ENCODE assay signal across 8 cellular contexts in the genomic region with DNA sequence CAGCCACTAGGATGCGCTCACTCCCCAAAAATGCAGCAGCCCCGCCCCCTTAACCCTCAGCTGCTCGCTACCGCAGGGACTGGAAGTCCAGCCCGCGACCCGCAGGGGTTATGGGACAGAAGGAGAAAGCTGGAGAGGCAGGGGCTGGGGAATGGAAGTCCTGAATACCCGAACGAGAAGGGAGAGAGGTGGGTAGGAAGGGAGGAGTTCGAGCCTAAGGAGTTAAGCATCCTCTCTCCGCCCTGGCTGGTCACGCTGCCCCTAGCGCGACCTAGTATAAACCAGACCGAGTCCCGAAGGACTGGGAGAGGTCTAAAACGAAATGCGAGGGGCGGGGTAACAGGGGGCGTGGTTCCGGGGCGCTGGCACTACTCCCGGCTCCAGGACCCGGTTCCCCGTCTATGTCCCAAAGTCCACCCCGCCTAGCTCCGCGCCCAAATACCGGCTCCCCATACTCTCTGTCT. TPM values are rescaled to one million over a fixed set of nuclear protein-coding genes. Genes with fewer than 3 reads are reported as not detected.
DNase-seq lines count a peak whose midpoint lies in the region; ATAC-seq, FAIRE-seq and TF ChIP-seq lines count a peak whose summit lies in the region.

No MANE protein-coding gene starts in this region.

- no peaks in the 10 kb centered on the region for H3K9me3 ChIP-seq in A549
- no peaks in the 10 kb centered on the region for H3K9me3 ChIP-seq in thoracic aorta

- ATAC-seq in A549 = peak; percentile 85 to 88
- peak; percentile 63 for ATAC-seq in GM18511 (IDR thresholded peaks at IDR 0.05; ENCODE audit: unreplicated experiment)
- ATAC-seq in SK-N-SH treated with all-trans-retinoic acid at 6 μM for 48 hours = peak; percentile 87
- peak; percentile 90 for ATAC-seq in Right ventricle myocardium inferior
- ATAC-seq in thoracic aorta (ENCODE audit: insufficient number of reproducible peaks, low FRiP score, low read depth) = peak; percentile 68

- peak overlapping the region; percentile 76 to 95 for H3K27ac ChIP-seq in A549
- peak overlapping the region; percentile 97 to 98 for H3K27ac ChIP-seq in thoracic aorta

- no peak for TF ChIP-seq EP300 in A549 (IDR thresholded peaks at IDR 0.05)

- H3K36me3 Mint-ChIP-seq in IgD-negative memory B cell = peaks cover 21% of the 10 kb centered on the region
- peaks cover 43% of the 10 kb centered on the region for H3K36me3 Mint-ChIP-seq in osteocyte (ENCODE audit: unreplicated experiment)

- intact Hi-C loops in Right ventricle myocardium inferior (cut with DNase I) = loop anchor here (1.0 to 2.0 kb wide), 3 partner anchors 39 to 101 kb away; a partner anchor contains a TSS

- no peaks in the 10 kb centered on the region for H3K27me3 ChIP-seq in thoracic aorta (replicated peaks; ENCODE audit: insufficient read depth)

- peak; percentile 68 for TF ChIP-seq CTCF in A549 (IDR thresholded peaks at IDR 0.05)
- TF ChIP-seq CTCF in osteocyte (IDR thresholded peaks at IDR 0.05) = peak; percentile 74
- peak; percentile 7 for TF ChIP-seq CTCF in thoracic aorta (IDR thresholded peaks at IDR 0.05)

- H3K4me3 ChIP-seq in A549 = peak overlapping the region; percentile 58
- H3K4me3 ChIP-seq in thoracic aorta = peak overlapping the region; percentile 99

- TF ChIP-seq POLR2A in A549 (IDR thresholded peaks at IDR 0.05; ENCODE audit: low read length) = peak; percentile 35

- peak; percentile 80 to 85 for DNase-seq in A549 (ENCODE audit: low read depth in 1 of 2, low spot score in 1 of 2)
- DNase-seq in activated naive CD8-positive, alpha-beta T cell treated with anti-CD3 and anti-CD28 coated beads, Interleukin-2, amount 50 U/mL, for 16 hours (ENCODE audit: low read depth, low spot score) = peak; percentile 43
- DNase-seq in Right ventricle myocardium inferior (ENCODE audit: missing footprints) = peak; percentile 95
- DNase-seq in osteocyte (ENCODE audit: extremely low spot score, unreplicated experiment) = peak; percentile 94
- DNase-seq in thoracic aorta (ENCODE audit: low spot score) = peak; percentile 84

- H3K9me3 Mint-ChIP-seq in IgD-negative memory B cell (no peaks in the 10 kb centered on the region), osteocyte (ENCODE audit: unreplicated experiment) (no peaks in the 10 kb centered on the region)

- under 1% methylated on average over 26 of the region's 29 CpGs for whole genome bisulfite sequencing in A549 (ENCODE audit: missing lambda C conversion rate)

- H3K4me1 ChIP-seq in A549 (peaks cover 17% of the 10 kb centered on the region), thoracic aorta (ENCODE audit: control insufficient read depth in 1 of 2, low read depth in 2 of 2) (peaks cover 26 to 42% of the 10 kb centered on the region in 2 donors)

- peaks cover 25 to 47% (median 42%) of the 10 kb centered on the region in 3 donors for H3K4me1 Mint-ChIP-seq in IgD-negative memory B cell
- H3K4me1 Mint-ChIP-seq in osteocyte (ENCODE audit: unreplicated experiment) = peaks cover 35% of the 10 kb centered on the region

- POLR2A ChIA-PET in A549 (lab: Yijun Ruan, JAX) = interaction anchor here (0.9 to 2.0 kb wide), 4 partner anchors 10 to 98 kb away, joined by 3 to 9 read pairs (median 6); a partner anchor contains a TSS

- TF ChIP-seq RAD21 in A549 (conservative IDR thresholded peaks at IDR 0.05 in 1 of 2, IDR thresholded peaks at IDR 0.05 in 1 of 2) = peak; percentile 77 to 85; a peak in 4 of 5 replicates

- H3K27ac Mint-ChIP-seq in IgD-negative memory B cell = peak overlapping the region; percentile 94 to 97 (median 96)
- H3K27ac Mint-ChIP-seq in osteocyte (ENCODE audit: unreplicated experiment) = peak overlapping the region; percentile 95

- peak overlapping the region; percentile 83 for H3K4me2 ChIP-seq in A549

- CTCF ChIA-PET in A549 (lab: Yijun Ruan, JAX) = interaction anchor here (0.6 to 4.7 kb wide), 21 partner anchors 10 to 134 kb away, joined by 3 to 30 read pairs (median 5); a partner anchor contains a TSS

- peak overlapping the region; percentile 94 to 99 (median 97) for H3K4me3 Mint-ChIP-seq in IgD-negative memory B cell
- peak overlapping the region; percentile 99 for H3K4me3 Mint-ChIP-seq in osteocyte (ENCODE audit: unreplicated experiment)

- peaks cover 56% of the 10 kb centered on the region for H3K36me3 ChIP-seq in thoracic aorta

- H3K27me3 Mint-ChIP-seq in IgD-negative memory B cell (no peaks in the 10 kb centered on the region), osteocyte (ENCODE audit: unreplicated experiment) (no peaks in the 10 kb centered on the region)

- no peak for FAIRE-seq in A549 (lab: Jason Lieb, UNC)

TF ChIP-seq in A549, 52 proteins besides CTCF, POLR2A, EP300 and RAD21 (continues in another document):
- TF ChIP-seq HOXB5 (CRISPR knock-in tag; IDR thresholded peaks at IDR 0.05) (peak; percentile 39; the same call in 1 of the 2 replicates), ESRRA (IDR thresholded peaks at IDR 0.05; ENCODE audit: borderline replicate concordance, low read length) (no peak), KDM1A (IDR thresholded peaks at IDR 0.05; ENCODE audit: low read depth) (no peak), KDM5A (IDR thresholded peaks at IDR 0.05) (0 out of 2 replicates have a peak, but pooled peaks have one; percentile 0)
- TF ChIP-seq, protein P1, sequence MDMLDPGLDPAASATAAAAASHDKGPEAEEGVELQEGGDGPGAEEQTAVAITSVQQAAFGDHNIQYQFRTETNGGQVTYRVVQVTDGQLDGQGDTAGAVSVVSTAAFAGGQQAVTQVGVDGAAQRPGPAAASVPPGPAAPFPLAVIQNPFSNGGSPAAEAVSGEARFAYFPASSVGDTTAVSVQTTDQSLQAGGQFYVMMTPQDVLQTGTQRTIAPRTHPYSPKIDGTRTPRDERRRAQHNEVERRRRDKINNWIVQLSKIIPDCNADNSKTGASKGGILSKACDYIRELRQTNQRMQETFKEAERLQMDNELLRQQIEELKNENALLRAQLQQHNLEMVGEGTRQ (IDR thresholded peaks at IDR 0.05) = no peak

TF ChIP-seq in SK-N-SH treated with all-trans-retinoic acid at 6 μM for 48 hours, 23 proteins besides CTCF, POLR2A, EP300 and RAD21 (continues in another document):
- TF ChIP-seq GLIS3 (CRISPR knock-in tag; IDR thresholded peaks at IDR 0.05) = no peak
- TF ChIP-seq, protein P2, sequence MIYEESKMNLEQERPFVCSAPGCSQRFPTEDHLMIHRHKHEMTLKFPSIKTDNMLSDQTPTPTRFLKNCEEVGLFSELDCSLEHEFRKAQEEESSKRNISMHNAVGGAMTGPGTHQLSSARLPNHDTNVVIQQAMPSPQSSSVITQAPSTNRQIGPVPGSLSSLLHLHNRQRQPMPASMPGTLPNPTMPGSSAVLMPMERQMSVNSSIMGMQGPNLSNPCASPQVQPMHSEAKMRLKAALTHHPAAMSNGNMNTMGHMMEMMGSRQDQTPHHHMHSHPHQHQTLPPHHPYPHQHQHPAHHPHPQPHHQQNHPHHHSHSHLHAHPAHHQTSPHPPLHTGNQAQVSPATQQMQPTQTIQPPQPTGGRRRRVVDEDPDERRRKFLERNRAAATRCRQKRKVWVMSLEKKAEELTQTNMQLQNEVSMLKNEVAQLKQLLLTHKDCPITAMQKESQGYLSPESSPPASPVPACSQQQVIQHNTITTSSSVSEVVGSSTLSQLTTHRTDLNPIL (CRISPR knock-in tag; IDR thresholded peaks at IDR 0.05; ENCODE audit: low read depth) = no peak

RNA-seq across cellular contexts. Expression of a gene that starts 0.4 kb away (rescaled TPM):
- polyA plus RNA-seq in A549 (2011; rRNA removed) (19.3 and 20.6 TPM in 2 replicates), A549 (2017; fragmentation: RNase III; extraction: RNeasy Plus Mini Kit Qiagen cat#74134 plus additional on column Dnase treatment) (44.8 to 57.3 TPM (median 54.5 TPM) in 3 replicates), IgD-negative memory B cell (119 TPM)
- 34.2 and 40.9 TPM in 2 replicates for polyA plus RNA-seq in A549 (2012; cell fraction: cytosol; rRNA removed)
- polyA plus RNA-seq in A549 (2012; cell fraction: nucleus; rRNA removed) = 34.2 and 38.0 TPM in 2 replicates
- 10.5 and 15.5 TPM in 2 replicates for polyA minus RNA-seq in A549 (2011; rRNA and poly(A)+ RNA removed)
- total RNA-seq in Right ventricle myocardium inferior (40.6 TPM), osteocyte (91.4 and 96.3 TPM in 2 replicates), thoracic aorta (100 to 1,000 TPM; 136 TPM)

RNA-seq across cellular contexts. Expression of a gene that starts 6.4 kb away (rescaled TPM):
- polyA plus RNA-seq in A549 (2011; rRNA removed) (not detected in 2 replicates), A549 (2017; fragmentation: RNase III; extraction: RNeasy Plus Mini Kit Qiagen cat#74134 plus additional on column Dnase treatment) (not detected in 3 replicates), IgD-negative memory B cell (1.8 TPM)
- polyA plus RNA-seq in A549 (2012; cell fraction: cytosol; rRNA removed) = not detected in 2 replicates
- polyA plus RNA-seq in A549 (2012; cell fraction: nucleus; rRNA removed) = not detected in 2 replicates
- not detected in 2 replicates for polyA minus RNA-seq in A549 (2011; rRNA and poly(A)+ RNA removed)
- total RNA-seq in Right ventricle myocardium inferior (0.70 TPM), osteocyte (not detected in 2 replicates), thoracic aorta (not detected)

RNA-seq across cellular contexts. Expression of a gene that starts 6.8 kb away (rescaled TPM):
- polyA plus RNA-seq in A549 (2011; rRNA removed) = 346 and 397 TPM in 2 replicates
- 342 and 358 TPM in 2 replicates for polyA plus RNA-seq in A549 (2012; cell fraction: cytosol; rRNA removed)
- polyA plus RNA-seq in A549 (2012; cell fraction: nucleus; rRNA removed) = 234 and 248 TPM in 2 replicates
- polyA plus RNA-seq in A549 (2017; fragmentation: RNase III; extraction: RNeasy Plus Mini Kit Qiagen cat#74134 plus additional on column Dnase treatment) = 249 to 283 TPM (median 251 TPM) in 3 replicates
- polyA minus RNA-seq in A549 (2011; rRNA and poly(A)+ RNA removed) = 270 and 354 TPM in 2 replicates
- polyA plus RNA-seq in IgD-negative memory B cell = 861 TPM
- total RNA-seq in Right ventricle myocardium inferior = 102 TPM
- 230 and 242 TPM in 2 replicates for total RNA-seq in osteocyte
- 100 to 1,000 TPM; 222 to 251 TPM for total RNA-seq in thoracic aorta

RNA-seq across cellular contexts. Expression of a gene that starts 8.0 kb away (rescaled TPM):
- 0.08 and 0.11 TPM in 2 replicates for polyA plus RNA-seq in A549 (2011; rRNA removed)
- 0.04 and 0.09 TPM in 2 replicates for polyA plus RNA-seq in A549 (2012; cell fraction: cytosol; rRNA removed)
- polyA plus RNA-seq in A549 (2012; cell fraction: nucleus; rRNA removed) = 0.64 and 0.91 TPM in 2 replicates
- polyA plus RNA-seq in A549 (2017; fragmentation: RNase III; extraction: RNeasy Plus Mini Kit Qiagen cat#74134 plus additional on column Dnase treatment) = 0.11 to 0.21 TPM in 2 of 3 replicates, not detected in the other
- polyA minus RNA-seq in A549 (2011; rRNA and poly(A)+ RNA removed) = not detected in 2 replicates
- polyA plus RNA-seq in IgD-negative memory B cell = not detected
- total RNA-seq in Right ventricle myocardium inferior = not detected
- not detected in 2 replicates for total RNA-seq in osteocyte
- total RNA-seq in thoracic aorta = not detected

RNA-seq across cellular contexts. Expression of a gene that starts 10.3 kb away (rescaled TPM):
- polyA plus RNA-seq in A549 (2011; rRNA removed) = 36.5 and 42.6 TPM in 2 replicates
- polyA plus RNA-seq in A549 (2012; cell fraction: cytosol; rRNA removed) = 24.2 and 25.0 TPM in 2 replicates
- polyA plus RNA-seq in A549 (2012; cell fraction: nucleus; rRNA removed) = 194 and 283 TPM in 2 replicates
- polyA plus RNA-seq in A549 (2017; fragmentation: RNase III; extraction: RNeasy Plus Mini Kit Qiagen cat#74134 plus additional on column Dnase treatment) = 17.1 to 18.8 TPM (median 17.4 TPM) in 3 replicates
- 37.9 and 48.0 TPM in 2 replicates for polyA minus RNA-seq in A549 (2011; rRNA and poly(A)+ RNA removed)
- 4.2 TPM for polyA plus RNA-seq in IgD-negative memory B cell
- total RNA-seq in Right ventricle myocardium inferior = 2.0 TPM
- 18.4 and 20.9 TPM in 2 replicates for total RNA-seq in osteocyte
- 10 to 100 TPM in 1 of 2 donors, 1 to 10 TPM in 1; 5.7 to 10.5 TPM for total RNA-seq in thoracic aorta

Comparison
In these comparisons a context has a peak if more than half of its experiments do, and no peak if none do; other contexts are left out.
1. Peak in every context shown above with its lines: DNase-seq, ATAC-seq, H3K4me3 ChIP-seq and H3K27ac ChIP-seq.
2. DNase-seq: peak in every context shown above with its lines; median percentile 95 in Right ventricle myocardium inferior; 94 in osteocyte; 84 in thoracic aorta; 82 in A549; 43 in activated naive CD8-positive, alpha-beta T cell treated with anti-CD3 and anti-CD28 coated beads, Interleukin-2, amount 50 U/mL, for 16 hours.
3. CTCF ChIP-seq: peak in every context shown above with its lines; median percentile 74 in osteocyte; 68 in A549; 7 in thoracic aorta.